In the genomic region with DNA sequence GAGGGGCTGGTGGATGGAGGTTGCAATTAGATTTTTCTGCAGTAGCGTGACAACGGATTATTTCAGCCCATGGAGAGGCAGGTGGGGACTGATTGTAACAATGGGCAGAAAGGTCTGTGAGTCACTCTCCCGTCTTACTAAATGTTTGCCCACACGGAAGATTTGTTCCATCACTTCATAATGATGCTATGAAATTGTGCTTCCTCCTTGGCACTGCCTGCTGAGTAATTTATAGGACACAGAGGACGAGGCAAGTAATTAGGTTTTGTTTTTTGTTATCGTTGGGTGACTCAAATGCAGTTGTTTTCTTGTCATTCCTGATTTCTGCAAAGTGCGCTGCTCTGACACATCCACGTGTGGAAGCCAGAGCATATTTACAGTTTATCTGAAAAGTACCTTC, we compare ENCODE assay signal across 17 cellular contexts.
"Had no signal": no experiment of that assay in that cellular context is flagged by ENCODE, and none has a peak within 500 bp of the region (broad histone marks: within the 10 kb centered on the region; RNA-seq: fewer than 3 reads in every experiment).

No MANE protein-coding gene starts in this region.

- H3K36me3 Mint-ChIP-seq: type B pancreatic cell had no signal

- H3K36me3 ChIP-seq: adrenal gland, lower lobe of right lung, pancreas, suprapubic skin had no signal

- H3K9me3 ChIP-seq: adrenal gland, lower lobe of right lung, pancreas, suprapubic skin had no signal

- H3K4me3 ChIP-seq: adrenal gland, lower lobe of right lung, pancreas, suprapubic skin had no signal

- ATAC-seq: effector memory CD8-positive, alpha-beta T cell; lower lobe of right lung; stimulated activated naive CD8-positive, alpha-beta T cell treated with anti-CD3 and anti-CD28 coated beads, Interleukin-15, Interleukin-2, amounts not matched to agents 100 U/mL and 50 U/mL, for 24 hours had no signal

- H3K4me3 Mint-ChIP-seq: activated CD4-positive, alpha-beta T cell treated with anti-CD3 and anti-CD28 coated beads, Interleukin-2, amount 10 ng/mL, durations not matched to agents 7 days and 5 days; effector memory CD8-positive, alpha-beta T cell; mesothelial cell of epicardium; type B pancreatic cell had no signal

- H3K27ac ChIP-seq: adrenal gland, epithelial cell of prostate, lower lobe of right lung, pancreas, suprapubic skin had no signal

- H3K27me3 ChIP-seq: adrenal gland, pancreas had no signal

- H3K4me1 ChIP-seq: adrenal gland, lower lobe of right lung, pancreas, suprapubic skin had no signal

- H3K4me1 Mint-ChIP-seq: activated CD4-positive, alpha-beta T cell treated with anti-CD3 and anti-CD28 coated beads, Interleukin-2, amount 10 ng/mL, durations not matched to agents 7 days and 5 days; mesothelial cell of epicardium had no signal

- H3K27me3 Mint-ChIP-seq: activated CD4-positive, alpha-beta T cell treated with anti-CD3 and anti-CD28 coated beads, Interleukin-2, amount 10 ng/mL, durations not matched to agents 7 days and 5 days; effector memory CD8-positive, alpha-beta T cell; type B pancreatic cell had no signal

- H3K27ac Mint-ChIP-seq: activated CD4-positive, alpha-beta T cell treated with anti-CD3 and anti-CD28 coated beads, Interleukin-2, amount 10 ng/mL, durations not matched to agents 7 days and 5 days; effector memory CD8-positive, alpha-beta T cell; mesothelial cell of epicardium; type B pancreatic cell had no signal

- DNase-seq: activated CD4-positive, alpha-beta T cell treated with anti-CD3 and anti-CD28 coated beads, Interleukin-2, amount 10 ng/mL, durations not matched to agents 7 days and 5 days; activated CD4-positive, CD25-positive, alpha-beta regulatory T cell; activated naive CD4-positive, alpha-beta T cell treated with anti-CD3 and anti-CD28 coated beads, Interleukin-2, amount 50 U/mL, for 16 hours; activated T-cell treated with anti-CD3 and anti-CD28 coated beads for 4 hours; adrenal gland; central memory CD4-positive, alpha-beta T cell; effector memory CD8-positive, alpha-beta T cell; hippocampal formation; lower lobe of right lung; pancreas; stimulated activated CD4-positive, alpha-beta T cell treated with anti-CD3 and anti-CD28 coated beads, Interleukin-4, amount 100 ng/mL, for 1 hour; stimulated activated CD8-positive, alpha-beta memory T cell treated with anti-CD3 and anti-CD28 coated beads, Interleukin-4, amount 100 ng/mL, for 48 hours; stimulated activated naive CD8-positive, alpha-beta T cell treated with anti-CD3 and anti-CD28 coated beads, Interleukin-15, Interleukin-2, amounts not matched to agents 100 U/mL and 50 U/mL, for 24 hours had no signal
